13 cellular contexts compared by ENCODE assay signal in the genomic region with DNA sequence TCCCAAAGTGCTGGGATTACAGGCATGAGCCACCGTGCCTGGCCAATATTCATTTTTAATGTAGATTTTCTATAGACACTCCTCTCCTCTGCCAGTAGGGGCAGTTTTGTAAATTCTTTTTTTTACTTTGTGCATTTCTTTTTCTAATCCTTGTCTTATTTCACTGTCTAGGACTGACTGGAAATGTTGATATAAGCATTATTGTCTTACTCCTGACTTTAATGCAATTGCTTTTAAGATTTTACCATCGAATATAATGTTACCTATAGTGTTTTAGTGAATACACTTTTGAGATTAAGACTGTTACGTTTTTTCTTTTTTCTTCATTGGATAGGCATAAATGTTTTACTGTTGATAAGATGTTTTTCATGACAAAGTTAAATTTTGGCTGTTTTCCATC. TPM values are rescaled to one million over a fixed set of nuclear protein-coding genes. Genes with fewer than 3 reads are reported as not detected.
DNase-seq lines count a peak whose midpoint lies in the region; ATAC-seq and TF ChIP-seq lines count a peak whose summit lies in the region.
"Had no signal": no experiment of that assay in that cellular context is flagged by ENCODE, and none has a peak within 500 bp of the region (broad histone marks: within the 10 kb centered on the region; RNA-seq: fewer than 3 reads in every experiment).

No MANE protein-coding gene starts in this region.

- no peak overlapping the region for H3K27ac Mint-ChIP-seq in type B pancreatic cell
- H3K27ac Mint-ChIP-seq: activated naive CD8-positive, alpha-beta T cell treated with anti-CD3 and anti-CD28 coated beads, Interleukin-2, amount 10 ng/mL, durations not matched to agents 7 days and 5 days had no signal

- no peak overlapping the region for H3K4me3 Mint-ChIP-seq in type B pancreatic cell
- H3K4me3 Mint-ChIP-seq: activated naive CD8-positive, alpha-beta T cell treated with anti-CD3 and anti-CD28 coated beads, Interleukin-2, amount 10 ng/mL, durations not matched to agents 7 days and 5 days had no signal

- no peak for ATAC-seq in Right ventricle myocardium superior (ENCODE audit: poor library complexity)
- no peak for ATAC-seq in GM18498 (IDR thresholded peaks at IDR 0.05; ENCODE audit: unreplicated experiment)

- intact Hi-C loops in Right ventricle myocardium superior (cut with DNase I): no loop called here

- no peaks in the 10 kb centered on the region for H3K4me1 ChIP-seq in cardiac muscle cell (ENCODE audit: low read depth)
- H3K4me1 ChIP-seq: sigmoid colon had no signal

- no peak overlapping the region for H3K27ac ChIP-seq in cardiac muscle cell
- H3K27ac ChIP-seq: sigmoid colon, thoracic aorta had no signal

- H3K9me3 ChIP-seq in cardiac muscle cell (ENCODE audit: low read depth) (no peaks in the 10 kb centered on the region), MG63 (no peaks in the 10 kb centered on the region)
- H3K9me3 ChIP-seq: sigmoid colon, thoracic aorta had no signal

- peaks cover 3% of the 10 kb centered on the region for H3K9me3 Mint-ChIP-seq in type B pancreatic cell
- H3K9me3 Mint-ChIP-seq: activated naive CD8-positive, alpha-beta T cell treated with anti-CD3 and anti-CD28 coated beads, Interleukin-2, amount 10 ng/mL, durations not matched to agents 7 days and 5 days had no signal

- no peaks in the 10 kb centered on the region for H3K27me3 ChIP-seq in cardiac muscle cell
- no peaks in the 10 kb centered on the region for H3K27me3 ChIP-seq in MG63
- H3K27me3 ChIP-seq: sigmoid colon had no signal

- TF ChIP-seq CTCF in cardiac muscle cell (IDR thresholded peaks at IDR 0.05; ENCODE audit: low read depth, low read length) (peak; percentile 40), epithelial cell of proximal tubule (conservative IDR thresholded peaks at IDR 0.05; ENCODE audit: low read depth, low read length) (peak; percentile 41), type B pancreatic cell (conservative IDR thresholded peaks at IDR 0.05) (peak; percentile 73)

- no peaks in the 10 kb centered on the region for H3K27me3 Mint-ChIP-seq in type B pancreatic cell

- H3K4me3 ChIP-seq in cardiac muscle cell: no peak overlapping the region
- no peak overlapping the region for H3K4me3 ChIP-seq in epithelial cell of proximal tubule (ENCODE audit: low read depth, low read length)
- H3K4me3 ChIP-seq in MG63: no peak overlapping the region
- H3K4me3 ChIP-seq: sigmoid colon, thoracic aorta had no signal

- H3K36me3 Mint-ChIP-seq in type B pancreatic cell: peaks cover 3% of the 10 kb centered on the region

- H3K4me1 Mint-ChIP-seq in type B pancreatic cell (ENCODE audit: unreplicated experiment): no peaks in the 10 kb centered on the region

- H3K36me3 ChIP-seq in cardiac muscle cell: no peaks in the 10 kb centered on the region
- no peaks in the 10 kb centered on the region for H3K36me3 ChIP-seq in MG63
- H3K36me3 ChIP-seq: sigmoid colon, thoracic aorta had no signal

- DNase-seq in cardiac muscle cell (ENCODE audit: low read depth in 1 of 2, low spot score in 1 of 2): no peak
- DNase-seq in Right ventricle myocardium superior: no peak
- peak; percentile 12 for DNase-seq in OCI-M1 (lab: John Stamatoyannopoulos, UW)
- DNase-seq in epithelial cell of proximal tubule (ENCODE audit: low read depth): no peak
- no peak for DNase-seq in type B pancreatic cell (ENCODE audit: extremely low spot score, unreplicated experiment)
- DNase-seq in iPS-NIHi11 (ENCODE audit: low spot score): no peak
- no peak for DNase-seq in MG63
- DNase-seq: activated naive CD8-positive, alpha-beta T cell treated with anti-CD3 and anti-CD28 coated beads, Interleukin-2, amount 10 ng/mL, durations not matched to agents 7 days and 5 days; NCI-H2081 treated with DMSO at 0.1 percent for 48 hours; sigmoid colon; T-helper 9 cell had no signal

RNA-seq across cellular contexts. Expression of a gene that starts 35.4 kb away (rescaled TPM):
- 0.30 and 1.7 TPM in 2 replicates for total RNA-seq in cardiac muscle cell
- polyA plus RNA-seq in cardiac muscle cell: 0.11 and 1.7 TPM in 2 replicates
- total RNA-seq in Right ventricle myocardium superior: 99.9 TPM
- total RNA-seq in epithelial cell of proximal tubule: 117 and 166 TPM in 2 replicates
- 340 and 2,561 TPM in 2 replicates for total RNA-seq in type B pancreatic cell (ENCODE audit: low replicate concordance)
- 55.7 and 326 TPM in 2 replicates for total RNA-seq in MG63 (2014; rRNA removed; shearing (Covaris generic); ENCODE audit: low replicate concordance)

RNA-seq across cellular contexts. Expression of a gene that starts 57.7 kb away (rescaled TPM):
- total RNA-seq in cardiac muscle cell: not detected in 2 replicates
- 0.12 TPM in 1 of 2 replicates, not detected in the other for polyA plus RNA-seq in cardiac muscle cell
- not detected for total RNA-seq in Right ventricle myocardium superior
- 0.75 and 1.2 TPM in 2 replicates for total RNA-seq in epithelial cell of proximal tubule
- 0.36 and 2.0 TPM in 2 replicates for total RNA-seq in type B pancreatic cell (ENCODE audit: low replicate concordance)
- total RNA-seq in MG63 (2014; rRNA removed; shearing (Covaris generic); ENCODE audit: low replicate concordance): 0.33 TPM in 1 of 2 replicates, not detected in the other
- total RNA-seq: activated naive CD8-positive, alpha-beta T cell treated with anti-CD3 and anti-CD28 coated beads, Interleukin-2, amount 10 ng/mL, durations not matched to agents 7 days and 5 days; sigmoid colon; thoracic aorta had no signal
- polyA plus RNA-seq: sigmoid colon had no signal

Comparison
In these comparisons a context has a peak if more than half of its experiments do, and no peak if none do; other contexts are left out.
1. RNA of a gene that starts 35.4 kb away (total RNA-seq): 340 to 2,561 TPM in type B pancreatic cell, 117 to 166 TPM in epithelial cell of proximal tubule, 99.9 TPM in Right ventricle myocardium superior (single experiment) and 55.7 to 326 TPM in MG63; 0.30 to 1.7 TPM in cardiac muscle cell; every median in the first group is over 10 times any median in the second.
2. Peak in every context shown above with its lines, with median percentiles within 50 percentile points of each other: CTCF ChIP-seq.